In the genomic region with DNA sequence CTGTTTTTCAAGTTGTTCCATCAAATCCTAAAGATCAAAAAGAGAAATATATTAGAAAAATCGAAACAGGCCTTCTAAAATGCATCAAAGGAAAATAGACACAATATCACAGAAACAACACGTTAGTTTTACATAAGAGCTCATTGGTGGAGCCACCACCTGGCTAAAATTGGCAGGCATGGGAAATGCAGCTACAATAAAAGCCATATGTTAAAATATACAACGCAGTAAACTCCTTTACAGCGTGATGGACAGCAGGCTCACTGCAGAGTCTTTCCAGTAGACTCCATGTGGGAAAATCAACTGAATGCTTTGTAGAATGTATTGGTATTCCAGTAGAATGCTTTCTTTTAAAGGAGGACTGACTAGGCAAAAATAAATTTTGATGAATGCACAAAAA, we compare ENCODE assay signal across 13 cellular contexts. TPM values are rescaled to one million over a fixed set of nuclear protein-coding genes. Genes with fewer than 3 reads are reported as not detected.
DNase-seq lines count a peak whose midpoint lies in the region; ATAC-seq and FAIRE-seq lines count a peak whose summit lies in the region.
"Had no signal": no experiment of that assay in that cellular context is flagged by ENCODE, and none has a peak within 500 bp of the region (broad histone marks: within the 10 kb centered on the region; RNA-seq: fewer than 3 reads in every experiment).

No MANE protein-coding gene starts in this region.

- H3K27me3 ChIP-seq in small intestine (ENCODE audit: control insufficient read depth in 2 of 2, insufficient read depth in 2 of 2, low read length in 2 of 2) = no peaks in the 10 kb centered on the region
- H3K27me3 ChIP-seq: cardiac muscle cell had no signal

- H3K36me3 ChIP-seq in small intestine (ENCODE audit: control insufficient read depth in 2 of 2, insufficient read depth in 2 of 2, low read length in 2 of 2) = no peaks in the 10 kb centered on the region
- H3K36me3 ChIP-seq: cardiac muscle cell had no signal

- intact Hi-C loops in sciatic nerve (cut with DNase I) = no loop called here

- H3K4me3 ChIP-seq in small intestine (ENCODE audit: low read depth in 1 of 2, low read length in 2 of 2) = no peak overlapping the region
- H3K4me3 ChIP-seq: cardiac muscle cell had no signal

- no peaks in the 10 kb centered on the region for H3K4me1 ChIP-seq in small intestine (ENCODE audit: control insufficient read depth in 2 of 2, insufficient read depth in 1 of 2, low read depth in 1 of 2, low read length in 1 of 2)

- no peak overlapping the region for H3K27ac ChIP-seq in small intestine (ENCODE audit: low read depth in 1 of 2, low read length in 1 of 2)

- FAIRE-seq in small intestine (lab: Jason Lieb, UNC) = no peak
- FAIRE-seq: GM18507 had no signal

- WGBS in small intestine, 3 donors = 18 to 57% (median 36%) methylated on average over 4 of the region's 4 CpGs

- no peak for ATAC-seq in sciatic nerve
- ATAC-seq in GM18498 (IDR thresholded peaks at IDR 0.05; ENCODE audit: unreplicated experiment) = no peak

- DNase-seq in SIG-M5 treated with dmso at 0.1 percent for 504 hours (lab: John Stamatoyannopoulos, UW; ENCODE audit: unreplicated experiment) = peak; percentile 10
- DNase-seq in SIG-M5 (lab: John Stamatoyannopoulos, UW) = no peak
- peak; percentile 11 for DNase-seq in NCI-H524 treated with DMSO at 0.1 percent for 48 hours (lab: John Stamatoyannopoulos, UW)
- peak; percentile 15 for DNase-seq in dermis blood vessel endothelial cell
- DNase-seq in small intestine = peak; percentile 29
- DNase-seq in NCI-H510A treated with DMSO at 0.1 percent for 48 hours (lab: John Stamatoyannopoulos, UW) = no peak
- DNase-seq in sciatic nerve (ENCODE audit: low spot score) = no peak
- DNase-seq: activated CD4-positive, alpha-beta T cell treated with anti-CD3 and anti-CD28 coated beads, Interleukin-2, amount 50 U/mL, for 48 hours; NCI-H1048; T-helper 1 cell had no signal

- H3K9me3 ChIP-seq in small intestine (ENCODE audit: control insufficient read depth, low read depth) = no peaks in the 10 kb centered on the region

RNA-seq across cellular contexts. Expression of gene MYO5C, which starts 40.9 kb away (rescaled TPM):
- total RNA-seq in dermis blood vessel endothelial cell (26.7 and 44.2 TPM in 2 replicates), sciatic nerve (16.3 TPM)
- 10 to 100 TPM in 1 of 3 donors, 1 to 10 TPM in 2; 2.4 to 10.4 (median 3.1) TPM for polyA plus RNA-seq in small intestine

Comparison
In these comparisons a context has a peak if more than half of its experiments do, and no peak if none do; other contexts are left out.
1. DNase-seq: peak in SIG-M5 treated with dmso at 0.1 percent for 504 hours (single experiment), NCI-H524 treated with DMSO at 0.1 percent for 48 hours (single experiment), dermis blood vessel endothelial cell (single experiment) and small intestine (single experiment); none in SIG-M5 (single experiment), NCI-H510A treated with DMSO at 0.1 percent for 48 hours (single experiment) and sciatic nerve (single experiment).